12 cellular contexts compared by ENCODE assay signal in genomic region chr6:137728386-137729349, GRCh38.
DNase-seq lines count a peak whose midpoint lies in the region; ATAC-seq and TF ChIP-seq lines count a peak whose summit lies in the region.
"Had no signal": no experiment of that assay in that cellular context is flagged by ENCODE, and none has a peak within 500 bp of the region (broad histone marks: within the 10 kb centered on the region; RNA-seq: fewer than 3 reads in every experiment).

No MANE protein-coding gene starts in this region.

- H3K27me3 Mint-ChIP-seq in HFFc6 (ENCODE audit: insufficient read depth) = no peaks in the 10 kb centered on the region

- ATAC-seq in GM18511 (IDR thresholded peaks at IDR 0.05; ENCODE audit: unreplicated experiment) = no peak
- ATAC-seq: activated T-cell treated with anti-CD3 and anti-CD28 coated beads, Interleukin-2, amount 50 U/mL, for 72 hours; HCT116 had no signal

- H3K4me1 ChIP-seq in right atrium auricular region = peaks cover 0 to 11% of the 10 kb centered on the region in 2 donors
- H3K4me1 ChIP-seq in subcutaneous abdominal adipose tissue (ENCODE audit: control insufficient read depth in 5 of 5, insufficient read depth in 5 of 5, low read length in 5 of 5) = peaks cover 3 to 49% (median 41%) of the 10 kb centered on the region in 5 donors

- H3K27me3 ChIP-seq in right atrium auricular region (no peaks in the 10 kb centered on the region), subcutaneous abdominal adipose tissue (ENCODE audit: control insufficient read depth in 5 of 5, insufficient read depth in 4 of 5, low read length in 5 of 5) (no peaks in the 10 kb centered on the region)

- H3K4me3 ChIP-seq in astrocyte of the spinal cord (ENCODE audit: low read depth, low read length) (no peak overlapping the region), right atrium auricular region (no peak overlapping the region), subcutaneous abdominal adipose tissue (ENCODE audit: low read depth in 1 of 5, low read length in 5 of 5) (no peak overlapping the region)

- DNase-seq in HFFc6 (peak; percentile 69), astrocyte of the spinal cord (ENCODE audit: low read depth, low spot score) (peak; percentile 62), right atrium auricular region (ENCODE audit: low spot score) (peak; percentile 67), NCI-H128 (lab: John Stamatoyannopoulos, UW; ENCODE audit: unreplicated experiment) (no peak), NCI-H1694 (lab: John Stamatoyannopoulos, UW) (no peak)
- DNase-seq: activated T-cell treated with anti-CD3 and anti-CD28 coated beads, Interleukin-2, amount 50 U/mL, for 72 hours; erythroblast; MV-4-11 had no signal

- H3K27ac Mint-ChIP-seq in HFFc6 = peak overlapping the region; percentile 17; the same call in 1 of the 2 replicates
- H3K27ac Mint-ChIP-seq: activated T-cell treated with anti-CD3 and anti-CD28 coated beads, Interleukin-2, amount 50 U/mL, for 72 hours; stimulated activated naive CD8-positive, alpha-beta T cell treated with anti-CD3 and anti-CD28 coated beads, Interleukin-15, Interleukin-2, amounts not matched to agents 100 ng/mL and 50 ng/mL, for 24 hours had no signal

- H3K9ac ChIP-seq in subcutaneous abdominal adipose tissue (ENCODE audit: low read length in 5 of 5) = no peak overlapping the region

- H3K4me3 Mint-ChIP-seq in HFFc6 = no peak overlapping the region; the same call in 1 of the 2 replicates
- H3K4me3 Mint-ChIP-seq: activated T-cell treated with anti-CD3 and anti-CD28 coated beads, Interleukin-2, amount 50 U/mL, for 72 hours; stimulated activated naive CD8-positive, alpha-beta T cell treated with anti-CD3 and anti-CD28 coated beads, Interleukin-15, Interleukin-2, amounts not matched to agents 100 ng/mL and 50 ng/mL, for 24 hours had no signal

- no peaks in the 10 kb centered on the region for H3K9me3 ChIP-seq in right atrium auricular region
- no peaks in the 10 kb centered on the region for H3K9me3 ChIP-seq in subcutaneous abdominal adipose tissue (ENCODE audit: control insufficient read depth in 5 of 5, low read length in 5 of 5)

- no peaks in the 10 kb centered on the region for H3K36me3 Mint-ChIP-seq in HFFc6 (ENCODE audit: low read depth)

- no peaks in the 10 kb centered on the region for H3K36me3 ChIP-seq in right atrium auricular region
- H3K36me3 ChIP-seq in subcutaneous abdominal adipose tissue (ENCODE audit: control insufficient read depth in 5 of 5, insufficient read depth in 5 of 5, low read length in 5 of 5) = no peaks in the 10 kb centered on the region

- H3K9me3 Mint-ChIP-seq in HFFc6 = no peaks in the 10 kb centered on the region
- H3K9me3 Mint-ChIP-seq: activated T-cell treated with anti-CD3 and anti-CD28 coated beads, Interleukin-2, amount 50 U/mL, for 72 hours; stimulated activated naive CD8-positive, alpha-beta T cell treated with anti-CD3 and anti-CD28 coated beads, Interleukin-15, Interleukin-2, amounts not matched to agents 100 ng/mL and 50 ng/mL, for 24 hours had no signal

- H3K27ac ChIP-seq in right atrium auricular region (peak overlapping the region in 1 of 2 donors; percentile 30), subcutaneous abdominal adipose tissue (ENCODE audit: low read depth, low read length) (peak overlapping the region; percentile 4)

- in situ Hi-C loops in astrocyte of the spinal cord (cut with HindIII; ENCODE audit: low sequenced_read_pairs) = no loop called here

- H3K4me1 Mint-ChIP-seq in HFFc6 (ENCODE audit: low read depth) = peaks cover 22% of the 10 kb centered on the region; the same call in 1 of the 2 replicates

- no peak for TF ChIP-seq CTCF in HFFc6 (IDR thresholded peaks at IDR 0.05)
- TF ChIP-seq CTCF in astrocyte of the spinal cord (IDR thresholded peaks at IDR 0.05; ENCODE audit: low read depth, low read length) = no peak
- TF ChIP-seq CTCF in right atrium auricular region (IDR thresholded peaks at IDR 0.05) = no peak

Comparison
In these comparisons a context has a peak if more than half of its experiments do, and no peak if none do; other contexts are left out.
1. DNase-seq: peak in HFFc6 (single experiment), astrocyte of the spinal cord (single experiment) and right atrium auricular region (single experiment); none in NCI-H128 (single experiment) and NCI-H1694 (single experiment).